11 cellular contexts compared by ENCODE assay signal in the genomic region with DNA sequence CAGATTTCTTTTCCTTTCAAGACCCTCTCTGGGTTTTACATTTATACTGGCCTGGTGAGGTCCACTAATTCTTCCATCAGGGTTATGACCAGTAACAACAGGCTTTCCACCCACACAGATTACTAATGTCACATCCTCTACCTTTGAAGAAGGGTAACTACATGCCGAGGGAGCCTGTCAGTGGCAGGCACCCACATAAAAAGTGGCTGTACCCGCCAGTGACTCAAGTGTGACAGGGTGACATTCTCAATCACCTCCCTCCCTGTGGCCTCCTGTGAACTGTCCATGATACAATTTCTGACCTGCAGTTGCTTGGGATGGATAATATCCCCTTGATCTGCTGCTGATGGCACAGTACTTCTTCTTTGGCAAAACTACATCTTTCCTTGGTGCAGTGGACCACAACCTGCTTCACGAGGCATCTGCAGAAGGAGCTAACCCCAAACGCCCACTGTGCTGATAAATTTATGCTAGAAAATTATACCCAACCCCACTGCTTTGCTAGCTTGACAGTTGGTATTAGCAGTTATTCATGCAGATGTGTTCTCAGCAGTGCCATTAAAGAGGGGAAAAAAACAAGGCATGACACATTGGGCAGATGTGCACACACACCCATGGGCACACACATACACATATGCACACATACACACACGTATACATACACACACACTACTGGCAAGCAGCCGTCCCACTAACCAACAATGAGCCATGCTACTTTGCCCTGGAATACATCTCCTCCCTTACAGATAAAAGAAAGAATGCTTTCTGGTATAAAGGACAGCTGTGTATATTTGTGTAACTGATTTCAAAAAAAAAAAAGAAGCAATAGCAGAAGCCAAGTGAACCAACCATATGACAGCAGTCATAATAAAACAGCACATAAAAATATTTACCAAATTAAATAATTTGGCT. TPM values are rescaled to one million over a fixed set of nuclear protein-coding genes. Genes with fewer than 3 reads are reported as not detected.
A peak's percentile ranks its signal among the peaks of the same experiment; 100 is the strongest.
DNase-seq lines count a peak whose midpoint lies in the region; ATAC-seq and TF ChIP-seq lines count a peak whose summit lies in the region.
"Had no signal": no experiment of that assay in that cellular context is flagged by ENCODE, and none has a peak within 500 bp of the region (broad histone marks: within the 10 kb centered on the region; RNA-seq: fewer than 3 reads in every experiment).

No MANE protein-coding gene starts in this region.

- H3K36me3 ChIP-seq in gastroesophageal sphincter, result peaks cover 0 to 15% of the 10 kb centered on the region in 2 donors
- H3K36me3 ChIP-seq: brain microvascular endothelial cell had no signal

- peaks cover 26% of the 10 kb centered on the region for H3K4me1 Mint-ChIP-seq in activated naive CD4-positive, alpha-beta T cell treated with anti-CD3 and anti-CD28 coated beads, Interleukin-2, amount 10 ng/mL, durations not matched to agents 7 days and 5 days
- peaks cover 88% of the 10 kb centered on the region for H3K4me1 Mint-ChIP-seq in dendritic cell treated with granulocyte-macrophage colony-stimulating factor and Interleukin-4, amounts not matched to agents 40 ng/mL and 50 ng/mL, for 4 days (ENCODE audit: low read depth)

- peaks cover 0 to 40% (median 0%) of the 10 kb centered on the region in 3 donors for H3K4me1 ChIP-seq in gastroesophageal sphincter

- no peaks in the 10 kb centered on the region for H3K9me3 Mint-ChIP-seq in activated naive CD4-positive, alpha-beta T cell treated with anti-CD3 and anti-CD28 coated beads, Interleukin-2, amount 10 ng/mL, durations not matched to agents 7 days and 5 days
- no peaks in the 10 kb centered on the region for H3K9me3 Mint-ChIP-seq in dendritic cell treated with granulocyte-macrophage colony-stimulating factor and Interleukin-4, amounts not matched to agents 40 ng/mL and 50 ng/mL, for 4 days

- no peak overlapping the region for H3K4me3 ChIP-seq in gastroesophageal sphincter

- TF ChIP-seq EP300 in gastroesophageal sphincter (IDR thresholded peaks at IDR 0.05), result no peak

- intact Hi-C loops in dendritic cell treated with granulocyte-macrophage colony-stimulating factor and Interleukin-4, amounts not matched to agents 40 ng/mL and 50 ng/mL, for 4 days (cut with micrococcal nuclease), result loop anchor here (2.0 to 10.0 kb wide), 2 partner anchors 18 to 58 kb away; no protein-coding TSS in a partner anchor

- no peak for TF ChIP-seq CTCF in gastroesophageal sphincter (IDR thresholded peaks at IDR 0.05)

- no peaks in the 10 kb centered on the region for H3K27me3 Mint-ChIP-seq in activated naive CD4-positive, alpha-beta T cell treated with anti-CD3 and anti-CD28 coated beads, Interleukin-2, amount 10 ng/mL, durations not matched to agents 7 days and 5 days
- no peaks in the 10 kb centered on the region for H3K27me3 Mint-ChIP-seq in dendritic cell treated with granulocyte-macrophage colony-stimulating factor and Interleukin-4, amounts not matched to agents 40 ng/mL and 50 ng/mL, for 4 days
- H3K27me3 Mint-ChIP-seq: naive thymus-derived CD4-positive, alpha-beta T cell had no signal

- DNase-seq in activated naive CD4-positive, alpha-beta T cell treated with Interleukin-2 at 50 U/mL for 16 hours, result peak; percentile 41
- DNase-seq in activated naive CD4-positive, alpha-beta T cell treated with anti-CD3 and anti-CD28 coated beads, Interleukin-2, amount 10 ng/mL, durations not matched to agents 7 days and 5 days, result no peak
- DNase-seq in RKO (ENCODE audit: low spot score) (peak; percentile 52), NCI-H1092 treated with DMSO at 0.1 percent for 48 hours (lab: John Stamatoyannopoulos, UW) (no peak), inferior parietal cortex (ENCODE audit: extremely low spot score) (no peak)
- peak; percentile 42 to 63 for DNase-seq in stimulated activated CD8-positive, alpha-beta memory T cell treated with anti-CD3 and anti-CD28 coated beads, Interleukin-15, amount 100 ng/mL, for 48 hours (ENCODE audit: low read depth in 2 of 2)
- DNase-seq: brain microvascular endothelial cell, NCI-H226 had no signal

- no peak overlapping the region for H3K27ac ChIP-seq in gastroesophageal sphincter
- H3K27ac ChIP-seq: brain microvascular endothelial cell had no signal

- no peaks in the 10 kb centered on the region for H3K9me3 ChIP-seq in gastroesophageal sphincter

- no peaks in the 10 kb centered on the region for H3K27me3 ChIP-seq in gastroesophageal sphincter
- H3K27me3 ChIP-seq: brain microvascular endothelial cell had no signal

- CTCF ChIA-PET in activated naive CD4-positive, alpha-beta T cell treated with anti-CD3 and anti-CD28 coated beads, Interleukin-2, amount 10 ng/mL, durations not matched to agents 7 days and 5 days (lab: Charles Lee), result interaction anchor here (0.6 kb wide), 1 partner anchor 10 kb away, joined by 4 read pairs; no protein-coding TSS in a partner anchor

- no peak for ATAC-seq in gastroesophageal sphincter
- ATAC-seq: naive thymus-derived CD4-positive, alpha-beta T cell had no signal

- H3K27ac Mint-ChIP-seq in activated naive CD4-positive, alpha-beta T cell treated with anti-CD3 and anti-CD28 coated beads, Interleukin-2, amount 10 ng/mL, durations not matched to agents 7 days and 5 days, result no peak overlapping the region
- H3K27ac Mint-ChIP-seq in dendritic cell treated with granulocyte-macrophage colony-stimulating factor and Interleukin-4, amounts not matched to agents 40 ng/mL and 50 ng/mL, for 4 days, result peak overlapping the region; percentile 92

- TF ChIP-seq POLR2A in gastroesophageal sphincter (IDR thresholded peaks at IDR 0.05), result no peak

- peaks cover 2% of the 10 kb centered on the region for H3K36me3 Mint-ChIP-seq in activated naive CD4-positive, alpha-beta T cell treated with anti-CD3 and anti-CD28 coated beads, Interleukin-2, amount 10 ng/mL, durations not matched to agents 7 days and 5 days
- H3K36me3 Mint-ChIP-seq in dendritic cell treated with granulocyte-macrophage colony-stimulating factor and Interleukin-4, amounts not matched to agents 40 ng/mL and 50 ng/mL, for 4 days (ENCODE audit: low read depth), result peaks cover 34% of the 10 kb centered on the region

- H3K4me3 Mint-ChIP-seq in activated naive CD4-positive, alpha-beta T cell treated with anti-CD3 and anti-CD28 coated beads, Interleukin-2, amount 10 ng/mL, durations not matched to agents 7 days and 5 days, result no peak overlapping the region
- H3K4me3 Mint-ChIP-seq in dendritic cell treated with granulocyte-macrophage colony-stimulating factor and Interleukin-4, amounts not matched to agents 40 ng/mL and 50 ng/mL, for 4 days, result peak overlapping the region; percentile 23

- WGBS in gastroesophageal sphincter (ENCODE audit: low coverage in 1 of 2), 2 donors, result 78 to 89% methylated on average over 3 to 4 of the region's 6 CpGs

RNA-seq across cellular contexts. Expression of a gene that starts 20.8 kb away (rescaled TPM):
- total RNA-seq in gastroesophageal sphincter, result 10 to 100 TPM; 18.3 to 49.1 (median 29.0) TPM

Comparison
In these comparisons a context has a peak if more than half of its experiments do, and no peak if none do; other contexts are left out.
1. DNase-seq: peak in activated naive CD4-positive, alpha-beta T cell treated with Interleukin-2 at 50 U/mL for 16 hours (single experiment), RKO (single experiment) and stimulated activated CD8-positive, alpha-beta memory T cell treated with anti-CD3 and anti-CD28 coated beads, Interleukin-15, amount 100 ng/mL, for 48 hours (2 of 2); none in activated naive CD4-positive, alpha-beta T cell treated with anti-CD3 and anti-CD28 coated beads, Interleukin-2, amount 10 ng/mL, durations not matched to agents 7 days and 5 days (single experiment), NCI-H1092 treated with DMSO at 0.1 percent for 48 hours (single experiment) and inferior parietal cortex (single experiment).